In the genomic region with DNA sequence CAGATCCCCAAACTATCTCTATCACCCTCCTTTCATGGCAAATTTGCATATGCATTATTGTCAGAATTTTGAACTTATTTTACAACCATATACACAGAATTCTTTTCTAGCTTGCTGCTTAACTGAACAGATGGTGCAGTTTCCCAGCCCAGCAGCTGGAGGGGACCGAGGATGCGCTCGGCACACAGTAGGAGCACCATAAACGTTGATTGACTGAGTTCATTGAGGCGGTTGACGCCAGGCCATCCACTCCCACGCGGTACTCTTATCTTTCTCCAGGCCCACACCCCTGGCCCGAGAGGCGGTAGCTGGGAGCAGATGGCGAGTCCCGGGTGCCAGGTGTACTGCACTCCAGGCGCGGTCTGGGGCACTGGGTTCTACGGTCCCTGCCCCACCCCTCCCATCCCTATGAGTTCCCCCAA, we compare ENCODE assay signal across 8 cellular contexts. TPM values are rescaled to one million over a fixed set of nuclear protein-coding genes. Genes with fewer than 3 reads are reported as not detected.
A peak's percentile ranks its signal among the peaks of the same experiment; 100 is the strongest.
DNase-seq lines count a peak whose midpoint lies in the region; ATAC-seq and TF ChIP-seq lines count a peak whose summit lies in the region.

No MANE protein-coding gene starts in this region.

- peak overlapping the region; percentile 91 for H3K27ac Mint-ChIP-seq in neural crest cell (ENCODE audit: unreplicated experiment)

- H3K36me3 Mint-ChIP-seq in neural crest cell (ENCODE audit: low read depth), result peaks cover 26% of the 10 kb centered on the region

- TF ChIP-seq CTCF in AG09309 (IDR thresholded peaks at IDR 0.05; ENCODE audit: control insufficient read depth, insufficient read depth, low read depth, low read length, missing control alignments), result no peak
- TF ChIP-seq CTCF in epithelial cell of esophagus (IDR thresholded peaks at IDR 0.05; ENCODE audit: insufficient read depth, low read depth, low read length, missing control alignments), result no peak
- no peak for TF ChIP-seq CTCF in neural crest cell (conservative IDR thresholded peaks at IDR 0.05)

- peaks cover 18% of the 10 kb centered on the region for H3K4me1 Mint-ChIP-seq in neural crest cell

- peak overlapping the region; percentile 99 for H3K4me3 Mint-ChIP-seq in neural crest cell

- peaks cover 15% of the 10 kb centered on the region for H3K9me3 Mint-ChIP-seq in neural crest cell

- ATAC-seq in GM21367 (IDR thresholded peaks at IDR 0.05; ENCODE audit: unreplicated experiment), result peak; percentile 13
- ATAC-seq in GM21619 (IDR thresholded peaks at IDR 0.05; ENCODE audit: unreplicated experiment), result no peak
- no peak for ATAC-seq in GM18873 (IDR thresholded peaks at IDR 0.05; ENCODE audit: low FRiP score, unreplicated experiment)

- H3K9ac ChIP-seq in NT2/D1 (ENCODE audit: insufficient read length, low read depth), result peak overlapping the region; percentile 87

- DNase-seq in AG09309 (ENCODE audit: low read depth) (no peak), NT2/D1 (ENCODE audit: low read depth, low spot score) (no peak), epithelial cell of esophagus (ENCODE audit: low read depth) (no peak), neural crest cell (ENCODE audit: low read depth, low spot score) (no peak), NOMO-1 (lab: John Stamatoyannopoulos, UW; ENCODE audit: unreplicated experiment in 2 of 2) (no peak)

- H3K27me3 ChIP-seq in NT2/D1 (ENCODE audit: insufficient read depth, insufficient read length), result peaks cover 10% of the 10 kb centered on the region

- H3K27me3 Mint-ChIP-seq in neural crest cell (ENCODE audit: low read depth), result no peaks in the 10 kb centered on the region

- H3K4me1 ChIP-seq in NT2/D1 (ENCODE audit: insufficient read depth, insufficient read length), result no peaks in the 10 kb centered on the region

- H3K9me3 ChIP-seq in NT2/D1 (ENCODE audit: insufficient read depth, low read length), result peaks cover 7% of the 10 kb centered on the region; the same call in 1 of the 2 replicates

- no peaks in the 10 kb centered on the region for H3K36me3 ChIP-seq in NT2/D1 (ENCODE audit: insufficient read depth, insufficient read length, low read length)

- H3K4me3 ChIP-seq in AG09309 (ENCODE audit: control insufficient read depth, low read depth, low read length), result peak overlapping the region; percentile 62
- H3K4me3 ChIP-seq in NT2/D1 (ENCODE audit: insufficient read length, low read depth), result peak overlapping the region; percentile 60
- peak overlapping the region; percentile 80 for H3K4me3 ChIP-seq in epithelial cell of esophagus (ENCODE audit: low read length)

RNA-seq across cellular contexts. Expression of gene SOX4, which starts 6.8 kb away (rescaled TPM):
- total RNA-seq in neural crest cell, result 91.4 and 92.7 TPM in 2 replicates
